In genomic region chr17:38908676-38909181, GRCh38 we compare ENCODE assay signal across 11 cellular contexts. TPM values are rescaled to one million over a fixed set of nuclear protein-coding genes. Genes with fewer than 3 reads are reported as not detected.
A peak's percentile ranks its signal among the peaks of the same experiment; 100 is the strongest.
DNase-seq lines count a peak whose midpoint lies in the region; ATAC-seq, FAIRE-seq and TF ChIP-seq lines count a peak whose summit lies in the region.
"Had no signal": no experiment of that assay in that cellular context is flagged by ENCODE, and none has a peak within 500 bp of the region (broad histone marks: within the 10 kb centered on the region; RNA-seq: fewer than 3 reads in every experiment).

No MANE protein-coding gene starts in this region.

- H3K36me3 ChIP-seq in bronchial epithelial cell (ENCODE audit: control insufficient read depth, insufficient read depth, low read length) (peaks cover 13% of the 10 kb centered on the region), mesenchymal stem cell (ENCODE audit: control insufficient read depth in 1 of 2, insufficient read depth in 2 of 2, low read depth in 1 of 2, low read length in 2 of 2) (peaks cover 75 to 78% of the 10 kb centered on the region in 2 experiments)

- H3K27me3 ChIP-seq in bronchial epithelial cell (ENCODE audit: control insufficient read depth, insufficient read depth, low read length) (no peaks in the 10 kb centered on the region), mesenchymal stem cell (ENCODE audit: control insufficient read depth in 1 of 2, insufficient read depth in 1 of 2, low read length in 2 of 2) (no peaks in the 10 kb centered on the region)
- H3K27me3 ChIP-seq: SJSA1 had no signal

- H2BK5ac ChIP-seq in mesenchymal stem cell (ENCODE audit: low read depth, low read length, poor library complexity, severe bottlenecking): no peak overlapping the region

- 77% methylated on average over 6 of the region's 8 CpGs for WGBS in mesenchymal stem cell

- H2BK12ac ChIP-seq in mesenchymal stem cell (ENCODE audit: low read length in 2 of 2): no peak overlapping the region

- peak; percentile 80 for FAIRE-seq in bronchial epithelial cell (lab: Jason Lieb, UNC)

- H3K18ac ChIP-seq in mesenchymal stem cell (ENCODE audit: low read depth in 1 of 2, low read length in 2 of 2): no peak overlapping the region

- H2AFZ ChIP-seq in mesenchymal stem cell (ENCODE audit: low read depth, low read length): no peak overlapping the region

- TF ChIP-seq CTCF in bronchial epithelial cell (IDR thresholded peaks at IDR 0.05; ENCODE audit: insufficient read depth, low read length, severe bottlenecking): no peak

- H3K9me3 ChIP-seq in mesenchymal stem cell (ENCODE audit: control insufficient read depth, low read length): no peaks in the 10 kb centered on the region
- H3K9me3 ChIP-seq: SJSA1 had no signal

- peaks cover 19% of the 10 kb centered on the region for H3K79me1 ChIP-seq in mesenchymal stem cell (replicated peaks; ENCODE audit: low read length, poor library complexity, severe bottlenecking)

- no peak overlapping the region for H3K4ac ChIP-seq in mesenchymal stem cell (ENCODE audit: low read depth in 1 of 2, low read length in 2 of 2)

- peak; percentile 53 for ATAC-seq in stimulated activated naive CD8-positive, alpha-beta T cell treated with anti-CD3 and anti-CD28 coated beads, Interleukin-15, Interleukin-2, amounts not matched to agents 100 U/mL and 50 U/mL, for 24 hours
- ATAC-seq in GM21360 (IDR thresholded peaks at IDR 0.05; ENCODE audit: unreplicated experiment): no peak

- DNase-seq in HT-29 (ENCODE audit: low spot score) (peak; percentile 70), bronchial epithelial cell (ENCODE audit: low read depth) (peak; percentile 67), left kidney (ENCODE audit: low read depth, low spot score) (peak; percentile 59), NCI-H226 (no peak), mesenchymal stem cell (no peak)
- no peak for DNase-seq in stimulated activated naive CD8-positive, alpha-beta T cell treated with anti-CD3 and anti-CD28 coated beads, Interleukin-15, Interleukin-2, amounts not matched to agents 100 U/mL and 50 U/mL, for 24 hours
- DNase-seq in effector CD4-positive, alpha-beta T cell: no peak
- DNase-seq: DMS153, NCI-H187 treated with DMSO at 0.1 percent for 48 hours had no signal

- no peak overlapping the region for H3K4me3 ChIP-seq in bronchial epithelial cell (ENCODE audit: low read depth, low read length)
- H3K4me3 ChIP-seq in mesenchymal stem cell (ENCODE audit: insufficient read depth in 1 of 2, low read depth in 1 of 2, low read length in 2 of 2): no peak overlapping the region
- H3K4me3 ChIP-seq: SJSA1 had no signal

- no peak overlapping the region for H2AK5ac ChIP-seq in mesenchymal stem cell (ENCODE audit: low read length, severe bottlenecking)

- no peak overlapping the region for H4K91ac ChIP-seq in mesenchymal stem cell (ENCODE audit: low read length)

- H3K4me2 ChIP-seq in mesenchymal stem cell (ENCODE audit: low read length, poor library complexity, severe bottlenecking): no peak overlapping the region

- H3K14ac ChIP-seq in mesenchymal stem cell (ENCODE audit: low read length in 2 of 2): no peak overlapping the region

- H3K9ac ChIP-seq in mesenchymal stem cell (ENCODE audit: low read length): no peak overlapping the region

- no peak overlapping the region for H3K27ac ChIP-seq in mesenchymal stem cell (ENCODE audit: low read length, poor library complexity, severe bottlenecking)
- H3K27ac ChIP-seq: SJSA1 had no signal

- peaks cover 39% of the 10 kb centered on the region for H3K4me1 ChIP-seq in mesenchymal stem cell (ENCODE audit: control insufficient read depth, insufficient read depth, low read depth, low read length)

- no peak overlapping the region for H2BK15ac ChIP-seq in mesenchymal stem cell (ENCODE audit: low read depth, poor library complexity, severe bottlenecking)

- H2BK120ac ChIP-seq in mesenchymal stem cell (ENCODE audit: low read depth, low read length): no peak overlapping the region

- no peak overlapping the region for H4K8ac ChIP-seq in mesenchymal stem cell (ENCODE audit: low read length)

- no peak overlapping the region for H3K23ac ChIP-seq in mesenchymal stem cell (ENCODE audit: low read length in 2 of 2)

RNA-seq across cellular contexts. Expression of gene LASP1, which starts 38.9 kb away (rescaled TPM):
- total RNA-seq in HT-29 (2014; rRNA removed; shearing (Covaris generic)): 266 and 279 TPM in 2 replicates
- total RNA-seq in bronchial epithelial cell: 18.6 and 21.9 TPM in 2 replicates
- 223 TPM for polyA plus RNA-seq in mesenchymal stem cell (2013, experiment 1 of 2)
- 220 TPM for polyA plus RNA-seq in mesenchymal stem cell (2013, experiment 2 of 2)

RNA-seq across cellular contexts. Expression of gene RPL23, which starts 55.2 kb away (rescaled TPM):
- total RNA-seq in HT-29 (2014; rRNA removed; shearing (Covaris generic)): 2,011 and 2,221 TPM in 2 replicates
- total RNA-seq in bronchial epithelial cell: 1,912 and 3,303 TPM in 2 replicates
- polyA plus RNA-seq in mesenchymal stem cell (2013, experiment 1 of 2): 3,739 TPM
- polyA plus RNA-seq in mesenchymal stem cell (2013, experiment 2 of 2): 3,716 TPM

RNA-seq across cellular contexts. Expression of gene FBXO47, which starts 58.5 kb away (rescaled TPM):
- not detected in 2 replicates for total RNA-seq in HT-29 (2014; rRNA removed; shearing (Covaris generic))
- under 0.01 TPM in 1 of 2 replicates, not detected in the other for total RNA-seq in bronchial epithelial cell
- not detected for polyA plus RNA-seq in mesenchymal stem cell (2013, experiment 1 of 2)
- not detected for polyA plus RNA-seq in mesenchymal stem cell (2013, experiment 2 of 2)
- total RNA-seq: SJSA1 had no signal

Comparison
In these comparisons a context has a peak if more than half of its experiments do, and no peak if none do; other contexts are left out.
1. DNase-seq: peak in HT-29 (single experiment), bronchial epithelial cell (single experiment) and left kidney (single experiment); none in stimulated activated naive CD8-positive, alpha-beta T cell treated with anti-CD3 and anti-CD28 coated beads, Interleukin-15, Interleukin-2, amounts not matched to agents 100 U/mL and 50 U/mL, for 24 hours (single experiment), effector CD4-positive, alpha-beta T cell (single experiment), NCI-H226 (single experiment) and mesenchymal stem cell (single experiment).
2. RNA of gene LASP1, which starts 38.9 kb away (total RNA-seq): 266 to 279 TPM in HT-29; 18.6 to 21.9 TPM in bronchial epithelial cell; every median in the first group is over 10 times any median in the second.